In the genomic region with DNA sequence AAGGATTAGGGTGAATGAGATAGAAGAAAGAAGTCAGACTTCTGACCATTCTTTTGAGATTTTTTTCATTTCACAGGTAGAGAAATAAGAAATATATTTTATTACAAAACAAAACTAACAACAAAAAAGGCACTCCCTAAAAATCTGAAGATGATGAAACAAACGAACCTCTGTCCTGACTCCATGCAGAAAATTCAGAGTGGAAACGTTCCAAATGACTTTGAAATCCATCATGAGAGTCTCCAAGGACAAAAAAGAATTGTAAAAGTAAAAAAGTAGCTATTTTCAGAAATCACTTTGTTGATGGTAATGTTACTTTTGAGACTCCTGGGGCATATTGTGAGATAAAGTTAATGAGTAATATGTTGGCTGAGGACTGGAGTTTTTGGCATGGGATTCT, we compare ENCODE assay signal across 35 cellular contexts.
"Had no signal": no experiment of that assay in that cellular context is flagged by ENCODE, and none has a peak within 500 bp of the region (broad histone marks: within the 10 kb centered on the region; RNA-seq: fewer than 3 reads in every experiment).

No MANE protein-coding gene starts in this region.

- FAIRE-seq: astrocyte, bronchial epithelial cell, frontal cortex had no signal

- H3K27me3 ChIP-seq: brain microvascular endothelial cell, esophagus squamous epithelium had no signal

- H3K36me3 Mint-ChIP-seq: activated CD8-positive, alpha-beta memory T cell treated with anti-CD3 and anti-CD28 coated beads, Interleukin-2, amount 10 ng/mL, durations not matched to agents 7 days and 5 days; activated naive CD8-positive, alpha-beta T cell had no signal

- H3K4me3 Mint-ChIP-seq: activated B cell treated with CpG ODN at 0.5 μM for 24 hours; activated CD4-positive, alpha-beta memory T cell treated with anti-CD3 and anti-CD28 coated beads for 36 hours; activated CD4-positive, alpha-beta T cell treated with anti-CD3 and anti-CD28 coated beads for 36 hours; activated CD4-positive, alpha-beta T cell treated with anti-CD3 and anti-CD28 coated beads, Interleukin-2, amount 10 ng/mL, durations not matched to agents 24 days and 14 days; activated CD8-positive, alpha-beta memory T cell treated with anti-CD3 and anti-CD28 coated beads, Interleukin-2, amount 10 ng/mL, durations not matched to agents 7 days and 5 days; activated CD8-positive, alpha-beta T cell treated with anti-CD3 and anti-CD28 coated beads, Interleukin-2, amount 10 ng/mL, durations not matched to agents 7 days and 5 days; activated naive CD8-positive, alpha-beta T cell; activated T-cell treated with anti-CD3 and anti-CD28 coated beads, Interleukin-2, amount 50 U/mL, for 4 hours; activated T-helper 17 cell treated with anti-CD3 and anti-CD28 coated beads, Interleukin-2, amount 50 U/mL, for 72 hours; central memory CD8-positive, alpha-beta T cell; effector memory CD8-positive, alpha-beta T cell; T-cell; T-helper 1 cell treated with Interleukin-12 subunit alpha and Interleukin-12 subunit beta and Interleukin-4 antibody, amounts not matched to agents 30 μg/mL and 1 μg/mL, for 36 hours; T-helper 2 cell treated with Interferon-gamma antibody and Interleukin-4, amounts not matched to agents 5 μg/mL and 100 μg/mL, for 36 hours had no signal

- H3K36me3 ChIP-seq: brain microvascular endothelial cell had no signal

- H3K4me3 ChIP-seq: esophagus squamous epithelium had no signal

- H3K9me3 Mint-ChIP-seq: activated B cell treated with CpG ODN at 0.5 μM for 24 hours; activated CD4-positive, alpha-beta memory T cell treated with anti-CD3 and anti-CD28 coated beads for 36 hours; activated CD4-positive, alpha-beta T cell treated with anti-CD3 and anti-CD28 coated beads, Interleukin-2, amount 10 ng/mL, durations not matched to agents 24 days and 14 days; activated T-cell treated with anti-CD3 and anti-CD28 coated beads, Interleukin-2, amount 50 U/mL, for 4 hours; activated T-helper 17 cell treated with anti-CD3 and anti-CD28 coated beads, Interleukin-2, amount 50 U/mL, for 72 hours; central memory CD8-positive, alpha-beta T cell; effector memory CD8-positive, alpha-beta T cell; T-cell; T-helper 1 cell treated with Interleukin-12 subunit alpha and Interleukin-12 subunit beta and Interleukin-4 antibody, amounts not matched to agents 30 μg/mL and 1 μg/mL, for 36 hours; T-helper 2 cell treated with Interferon-gamma antibody and Interleukin-4, amounts not matched to agents 5 μg/mL and 100 μg/mL, for 36 hours had no signal

- H3K9me3 ChIP-seq: esophagus squamous epithelium had no signal

- H3K4me1 Mint-ChIP-seq: activated B cell treated with CpG ODN at 0.5 μM for 24 hours; activated CD4-positive, alpha-beta T cell treated with anti-CD3 and anti-CD28 coated beads for 36 hours; activated CD4-positive, alpha-beta T cell treated with anti-CD3 and anti-CD28 coated beads, Interleukin-2, amount 10 ng/mL, durations not matched to agents 24 days and 14 days; activated CD8-positive, alpha-beta memory T cell treated with anti-CD3 and anti-CD28 coated beads, Interleukin-2, amount 10 ng/mL, durations not matched to agents 7 days and 5 days; activated T-helper 17 cell treated with anti-CD3 and anti-CD28 coated beads, Interleukin-2, amount 50 U/mL, for 72 hours; central memory CD8-positive, alpha-beta T cell; T-cell had no signal

- H3K27me3 Mint-ChIP-seq: activated B cell treated with CpG ODN at 0.5 μM for 24 hours; activated CD4-positive, alpha-beta memory T cell treated with anti-CD3 and anti-CD28 coated beads for 36 hours; activated CD4-positive, alpha-beta T cell treated with anti-CD3 and anti-CD28 coated beads for 36 hours; activated CD4-positive, alpha-beta T cell treated with anti-CD3 and anti-CD28 coated beads, Interleukin-2, amount 10 ng/mL, durations not matched to agents 24 days and 14 days; activated CD8-positive, alpha-beta memory T cell treated with anti-CD3 and anti-CD28 coated beads, Interleukin-2, amount 10 ng/mL, durations not matched to agents 7 days and 5 days; activated naive CD8-positive, alpha-beta T cell; activated T-helper 17 cell treated with anti-CD3 and anti-CD28 coated beads, Interleukin-2, amount 50 U/mL, for 72 hours; central memory CD8-positive, alpha-beta T cell; effector memory CD8-positive, alpha-beta T cell; T-cell had no signal

- ATAC-seq: activated CD4-positive, alpha-beta T cell treated with anti-CD3 and anti-CD28 coated beads for 36 hours; activated CD4-positive, CD25-positive, alpha-beta regulatory T cell treated with anti-CD3 and anti-CD28 coated beads, Interleukin-2, amount 50 U/mL, for 24 hours; activated CD8-positive, alpha-beta memory T cell treated with anti-CD3 and anti-CD28 coated beads, Interleukin-2, amount 10 ng/mL, durations not matched to agents 7 days and 5 days; activated CD8-positive, alpha-beta T cell treated with anti-CD3 and anti-CD28 coated beads, Interleukin-2, amount 10 ng/mL, durations not matched to agents 7 days and 5 days; activated T-cell treated with anti-CD3 and anti-CD28 coated beads, Interleukin-2, amount 50 U/mL, for 4 hours; activated T-helper 17 cell treated with anti-CD3 and anti-CD28 coated beads, Interleukin-2, amount 50 U/mL, for 72 hours; effector memory CD8-positive, alpha-beta T cell; T-cell had no signal

- H3K27ac ChIP-seq: brain microvascular endothelial cell, epithelial cell of prostate, esophagus squamous epithelium, WERI-Rb-1 had no signal

- DNase-seq: activated B cell treated with CpG ODN at 0.5 μM for 24 hours; activated CD4-positive, alpha-beta memory T cell treated with anti-CD3 and anti-CD28 coated beads for 36 hours; activated CD4-positive, alpha-beta T cell treated with anti-CD3 and anti-CD28 coated beads for 36 hours; activated CD4-positive, alpha-beta T cell treated with anti-CD3 and anti-CD28 coated beads, Interleukin-2, amount 10 ng/mL, durations not matched to agents 24 days and 14 days; activated CD8-positive, alpha-beta memory T cell treated with anti-CD3 and anti-CD28 coated beads, Interleukin-2, amount 10 ng/mL, durations not matched to agents 7 days and 5 days; activated CD8-positive, alpha-beta memory T cell treated with anti-CD3 and anti-CD28 coated beads, Interleukin-2, amount 50 U/mL, for 4 hours; activated CD8-positive, alpha-beta T cell treated with anti-CD3 and anti-CD28 coated beads, Interleukin-2, amount 10 ng/mL, durations not matched to agents 7 days and 5 days; activated effector memory CD4-positive, alpha-beta T cell treated with Interleukin-2 at 50 U/mL for 16 hours; activated gamma-delta T cell treated with Interleukin-2 at 50 U/mL for 16 hours; activated naive CD4-positive, alpha-beta T cell treated with anti-CD3 and anti-CD28 coated beads, Interleukin-2, amount 50 U/mL, for 16 hours; activated naive CD4-positive, alpha-beta T cell treated with Interleukin-2 at 50 U/mL for 16 hours; activated T-cell treated with anti-CD3 and anti-CD28 coated beads, Interleukin-2, amount 50 U/mL, for 4 hours; amniotic stem cell; anterior cingulate cortex; brain microvascular endothelial cell; cortex of kidney; dermis blood vessel endothelial cell; effector CD4-positive, alpha-beta T cell; effector memory CD8-positive, alpha-beta T cell; esophagus squamous epithelium; foreskin fibroblast; SW 1271; T-cell; T1000; WERI-Rb-1 had no signal

- H3K27ac Mint-ChIP-seq: activated B cell treated with CpG ODN at 0.5 μM for 24 hours; activated CD4-positive, alpha-beta T cell treated with anti-CD3 and anti-CD28 coated beads for 36 hours; activated CD4-positive, alpha-beta T cell treated with anti-CD3 and anti-CD28 coated beads, Interleukin-2, amount 10 ng/mL, durations not matched to agents 24 days and 14 days; activated CD8-positive, alpha-beta memory T cell treated with anti-CD3 and anti-CD28 coated beads, Interleukin-2, amount 10 ng/mL, durations not matched to agents 7 days and 5 days; activated CD8-positive, alpha-beta T cell treated with anti-CD3 and anti-CD28 coated beads, Interleukin-2, amount 10 ng/mL, durations not matched to agents 7 days and 5 days; activated naive CD8-positive, alpha-beta T cell; T-cell; T-helper 1 cell treated with Interleukin-12 subunit alpha and Interleukin-12 subunit beta and Interleukin-4 antibody, amounts not matched to agents 30 μg/mL and 1 μg/mL, for 36 hours; T-helper 2 cell treated with Interferon-gamma antibody and Interleukin-4, amounts not matched to agents 5 μg/mL and 100 μg/mL, for 36 hours had no signal
